ENCODE assay signal across 21 cellular contexts in the genomic region with DNA sequence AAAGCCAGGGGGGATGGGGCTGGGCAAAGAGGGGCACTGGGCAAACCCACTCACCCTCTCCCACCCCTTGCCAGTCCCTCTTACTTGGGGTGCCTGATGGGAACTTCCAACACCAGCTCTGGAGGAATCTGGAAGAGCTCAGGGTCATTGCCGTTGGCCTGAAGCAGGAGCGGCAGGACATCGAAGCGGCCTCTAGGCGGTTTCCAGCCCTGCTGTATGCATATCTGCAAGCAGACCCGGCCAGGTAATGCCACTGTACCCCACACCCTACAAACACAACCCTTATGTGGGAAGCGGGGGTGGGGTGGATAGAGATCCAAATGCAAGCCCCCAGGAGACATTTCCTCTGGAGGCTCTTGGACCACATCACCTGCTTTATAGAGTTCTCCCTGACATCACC.
"Had no signal": no experiment of that assay in that cellular context is flagged by ENCODE, and none has a peak within 500 bp of the region (broad histone marks: within the 10 kb centered on the region; RNA-seq: fewer than 3 reads in every experiment).

No MANE protein-coding gene starts in this region.

- H3K36me3 Mint-ChIP-seq: immature natural killer cell; natural killer cell treated with Interleukin-12 subunit alpha and Interleukin-12 subunit beta and Interleukin-15 and Interleukin-18, amount 100 ng/mL, for 72 hours; neural progenitor cell had no signal

- H3K4me3 ChIP-seq: hepatocyte, left lung, lower lobe of right lung, neural progenitor cell, pancreas, smooth muscle cell, tibial artery, upper lobe of left lung, uterus had no signal

- H3K4me3 Mint-ChIP-seq: dendritic cell treated with granulocyte-macrophage colony-stimulating factor and Interleukin-4, amounts not matched to agents 40 ng/mL and 50 ng/mL, for 4 days; immature natural killer cell; memory B cell; natural killer cell treated with Interleukin-12 subunit alpha and Interleukin-12 subunit beta and Interleukin-15 and Interleukin-18, amount 100 ng/mL, for 72 hours; neural progenitor cell had no signal

- H3K4me1 ChIP-seq: foreskin keratinocyte, left lung, lower lobe of right lung, neural progenitor cell, pancreas, tibial artery, upper lobe of left lung, uterus had no signal

- H3K9ac ChIP-seq: neural progenitor cell had no signal

- DNase-seq: erythroblast; foreskin keratinocyte; immature natural killer cell; left lung; lower lobe of right lung; midbrain; occipital lobe; pancreas; stimulated activated CD4-positive, alpha-beta T cell treated with anti-CD3 and anti-CD28 coated beads, Interleukin-2, amount 100 ng/mL, for 48 hours; stimulated activated naive CD4-positive, alpha-beta T cell treated with Interleukin-2 at 50 U/mL for 16 hours; tibial artery; upper lobe of left lung; uterus had no signal

- H3K9me3 ChIP-seq: left lung, lower lobe of right lung, pancreas, upper lobe of left lung, uterus had no signal

- H3K27ac ChIP-seq: foreskin keratinocyte, hepatocyte, left lung, lower lobe of right lung, neural progenitor cell, pancreas, tibial artery, upper lobe of left lung, uterus had no signal

- H3K27me3 ChIP-seq: foreskin keratinocyte, neural progenitor cell, pancreas, upper lobe of left lung had no signal

- H3K36me3 ChIP-seq: left lung, lower lobe of right lung, neural progenitor cell, pancreas, tibial artery, upper lobe of left lung, uterus had no signal

- H3K27ac Mint-ChIP-seq: dendritic cell treated with granulocyte-macrophage colony-stimulating factor and Interleukin-4, amounts not matched to agents 40 ng/mL and 50 ng/mL, for 4 days; immature natural killer cell; memory B cell; natural killer cell treated with Interleukin-12 subunit alpha and Interleukin-12 subunit beta and Interleukin-15 and Interleukin-18, amount 100 ng/mL, for 72 hours; neural progenitor cell; progenitor cell of endocrine pancreas had no signal

- H3K4me1 Mint-ChIP-seq: immature natural killer cell, neural progenitor cell had no signal

- H2AFZ ChIP-seq: hepatocyte, neural progenitor cell had no signal

- H3K9me3 Mint-ChIP-seq: dendritic cell treated with granulocyte-macrophage colony-stimulating factor and Interleukin-4, amounts not matched to agents 40 ng/mL and 50 ng/mL, for 4 days; immature natural killer cell; neural progenitor cell had no signal

- H3K4me2 ChIP-seq: hepatocyte, neural progenitor cell, smooth muscle cell had no signal

- ATAC-seq: foreskin keratinocyte, left lung, lower lobe of right lung, pancreas, right cardiac atrium had no signal
